ENCODE assay signal across 33 cellular contexts in the genomic region with DNA sequence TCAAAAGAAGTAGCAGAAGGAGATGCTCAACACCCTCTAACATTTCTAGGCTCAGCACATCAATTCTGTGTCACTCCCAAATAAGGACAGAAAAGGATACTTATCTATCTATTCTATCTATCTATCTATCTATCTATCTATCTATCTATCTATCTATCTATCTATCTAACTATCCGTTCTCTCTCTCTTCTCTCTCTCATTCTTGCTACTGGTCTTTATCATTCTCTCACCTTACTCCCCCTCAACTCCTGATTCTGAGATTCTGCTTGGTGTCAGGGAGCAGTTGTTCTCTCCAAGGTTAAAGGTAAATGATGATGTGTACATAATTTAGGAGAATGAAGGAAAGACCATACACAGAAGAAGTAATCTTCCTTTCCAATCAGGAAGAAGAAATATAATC. TPM values are rescaled to one million over a fixed set of nuclear protein-coding genes. Genes with fewer than 3 reads are reported as not detected.
"Had no signal": no experiment of that assay in that cellular context is flagged by ENCODE, and none has a peak within 500 bp of the region (broad histone marks: within the 10 kb centered on the region; RNA-seq: fewer than 3 reads in every experiment).

A gene with protein sequence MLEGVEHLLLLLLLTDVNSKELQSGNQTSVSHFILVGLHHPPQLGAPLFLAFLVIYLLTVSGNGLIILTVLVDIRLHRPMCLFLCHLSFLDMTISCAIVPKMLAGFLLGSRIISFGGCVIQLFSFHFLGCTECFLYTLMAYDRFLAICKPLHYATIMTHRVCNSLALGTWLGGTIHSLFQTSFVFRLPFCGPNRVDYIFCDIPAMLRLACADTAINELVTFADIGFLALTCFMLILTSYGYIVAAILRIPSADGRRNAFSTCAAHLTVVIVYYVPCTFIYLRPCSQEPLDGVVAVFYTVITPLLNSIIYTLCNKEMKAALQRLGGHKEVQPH (minus strand): TSS at position 43 of the 400 bp plus-strand sequence. CDS start 0 bp downstream, at position 43.

- H3K4me3 Mint-ChIP-seq: stimulated activated effector memory CD8-positive, alpha-beta T cell treated with anti-CD3 and anti-CD28 coated beads, Interleukin-12 subunit alpha, Interleukin-12 subunit beta, amount 100 ng/mL, for 72 hours; stimulated activated memory B cell treated with anti-CD40 and anti-IgM and Interleukin-4, amounts not matched to agents 10 μg/mL and 1 μg/mL and 100 μg/mL, for 72 hours; stimulated activated naive B cell treated with anti-CD40 and anti-IgM and Interleukin-4, amounts not matched to agents 10 μg/mL and 1 μg/mL and 100 μg/mL, for 72 hours; stimulated activated naive CD8-positive, alpha-beta T cell treated with anti-CD3 and anti-CD28 coated beads, Interleukin-15, amount 100 ng/mL, for 72 hours; stimulated activated naive CD8-positive, alpha-beta T cell treated with anti-CD3 and anti-CD28 coated beads, Interleukin-15, Interleukin-2, amounts not matched to agents 100 ng/mL and 50 ng/mL, for 24 hours; type B pancreatic cell had no signal

- FAIRE-seq: urothelium cell line had no signal

- DNase-seq: stimulated activated CD4-positive, alpha-beta T cell treated with anti-CD3 and anti-CD28 coated beads, Interleukin-2, amount 100 ng/mL, for 48 hours; stimulated activated CD4-positive, alpha-beta T cell treated with anti-CD3 and anti-CD28 coated beads, Interleukin-4, amount 100 ng/mL, for 1 hour; stimulated activated CD4-positive, alpha-beta T cell treated with anti-CD3 and anti-CD28 coated beads, Interleukin-4, amount 100 ng/mL, for 24 hours; stimulated activated CD4-positive, alpha-beta T cell treated with anti-CD3 and anti-CD28 coated beads, Interleukin-4, amount 100 ng/mL, for 4 hours; stimulated activated CD8-positive, alpha-beta memory T cell treated with anti-CD3 and anti-CD28 coated beads, Interleukin-4, amount 100 ng/mL, for 48 hours; stimulated activated naive B cell treated with anti-CD40 and anti-IgM and Interleukin-4, amounts not matched to agents 10 μg/mL and 1 μg/mL and 100 μg/mL, for 72 hours; stimulated activated naive CD4-positive, alpha-beta T cell; stimulated activated naive CD4-positive, alpha-beta T cell treated with Interleukin-2 at 50 U/mL for 16 hours; stimulated activated naive CD8-positive, alpha-beta T cell treated with anti-CD3 and anti-CD28 coated beads, Interleukin-15, amount 100 ng/mL, for 72 hours; stimulated activated naive CD8-positive, alpha-beta T cell treated with anti-CD3 and anti-CD28 coated beads, Interleukin-15, Interleukin-2, amounts not matched to agents 100 U/mL and 50 U/mL, for 24 hours; stomach; substantia nigra; testis; thyroid gland; tibial artery; transverse colon; upper lobe of left lung; upper lobe of right lung; uterus had no signal

- ATAC-seq: stimulated activated memory B cell treated with anti-CD40 and anti-IgM and Interleukin-4, amounts not matched to agents 10 μg/mL and 1 μg/mL and 100 μg/mL, for 72 hours; stimulated activated naive B cell treated with anti-CD40 and anti-IgM and Interleukin-4, amounts not matched to agents 10 μg/mL and 1 μg/mL and 100 μg/mL, for 72 hours; stimulated activated naive CD8-positive, alpha-beta T cell treated with anti-CD3 and anti-CD28 coated beads, Interleukin-15, amount 100 ng/mL, for 72 hours; stimulated activated naive CD8-positive, alpha-beta T cell treated with anti-CD3 and anti-CD28 coated beads, Interleukin-15, Interleukin-2, amounts not matched to agents 100 U/mL and 50 U/mL, for 24 hours; upper lobe of right lung had no signal

- H3K9me3 Mint-ChIP-seq: stimulated activated memory B cell treated with anti-CD40 and anti-IgM and Interleukin-4, amounts not matched to agents 10 μg/mL and 1 μg/mL and 100 μg/mL, for 72 hours; stimulated activated naive B cell treated with anti-CD40 and anti-IgM and Interleukin-4, amounts not matched to agents 10 μg/mL and 1 μg/mL and 100 μg/mL, for 72 hours; stimulated activated naive CD8-positive, alpha-beta T cell treated with anti-CD3 and anti-CD28 coated beads, Interleukin-15, amount 100 ng/mL, for 72 hours; stimulated activated naive CD8-positive, alpha-beta T cell treated with anti-CD3 and anti-CD28 coated beads, Interleukin-15, Interleukin-2, amounts not matched to agents 100 ng/mL and 50 ng/mL, for 24 hours; type B pancreatic cell had no signal

- H3K4me1 ChIP-seq: stomach, suprapubic skin, testis, thyroid gland, tibial artery, tibial nerve, transverse colon, upper lobe of left lung, upper lobe of right lung, uterus, vagina had no signal

- H3K9me3 ChIP-seq: stomach, suprapubic skin, testis, thoracic aorta, thyroid gland, tibial artery, tibial nerve, transverse colon, upper lobe of left lung, upper lobe of right lung, uterus, vagina had no signal

- H3K27ac Mint-ChIP-seq: stimulated activated effector memory CD8-positive, alpha-beta T cell treated with anti-CD3 and anti-CD28 coated beads, Interleukin-12 subunit alpha, Interleukin-12 subunit beta, amount 100 ng/mL, for 72 hours; stimulated activated memory B cell treated with anti-CD40 and anti-IgM and Interleukin-4, amounts not matched to agents 10 μg/mL and 1 μg/mL and 100 μg/mL, for 72 hours; stimulated activated naive B cell treated with anti-CD40 and anti-IgM and Interleukin-4, amounts not matched to agents 10 μg/mL and 1 μg/mL and 100 μg/mL, for 72 hours; stimulated activated naive CD8-positive, alpha-beta T cell treated with anti-CD3 and anti-CD28 coated beads, Interleukin-15, amount 100 ng/mL, for 72 hours; stimulated activated naive CD8-positive, alpha-beta T cell treated with anti-CD3 and anti-CD28 coated beads, Interleukin-15, Interleukin-2, amounts not matched to agents 100 ng/mL and 50 ng/mL, for 24 hours; type B pancreatic cell had no signal

- H3K27ac ChIP-seq: stomach, suprapubic skin, testis, thoracic aorta, thyroid gland, tibial artery, tibial nerve, transverse colon, upper lobe of left lung, upper lobe of right lung, uterus, vagina had no signal

- H3K4me1 Mint-ChIP-seq: stimulated activated effector memory CD8-positive, alpha-beta T cell treated with anti-CD3 and anti-CD28 coated beads, Interleukin-12 subunit alpha, Interleukin-12 subunit beta, amount 100 ng/mL, for 72 hours; stimulated activated memory B cell treated with anti-CD40 and anti-IgM and Interleukin-4, amounts not matched to agents 10 μg/mL and 1 μg/mL and 100 μg/mL, for 72 hours; stimulated activated naive B cell treated with anti-CD40 and anti-IgM and Interleukin-4, amounts not matched to agents 10 μg/mL and 1 μg/mL and 100 μg/mL, for 72 hours; stimulated activated naive CD8-positive, alpha-beta T cell treated with anti-CD3 and anti-CD28 coated beads, Interleukin-15, amount 100 ng/mL, for 72 hours had no signal

- H3K27me3 ChIP-seq: stomach, suprapubic skin, testis, thyroid gland, tibial artery, tibial nerve, transverse colon, upper lobe of left lung, upper lobe of right lung, uterus, vagina had no signal

- H3K36me3 ChIP-seq: stomach, suprapubic skin, thoracic aorta, thyroid gland, tibial artery, tibial nerve, transverse colon, upper lobe of left lung, upper lobe of right lung, uterus, vagina had no signal

- H3K27me3 Mint-ChIP-seq: stimulated activated memory B cell treated with anti-CD40 and anti-IgM and Interleukin-4, amounts not matched to agents 10 μg/mL and 1 μg/mL and 100 μg/mL, for 72 hours; stimulated activated naive B cell treated with anti-CD40 and anti-IgM and Interleukin-4, amounts not matched to agents 10 μg/mL and 1 μg/mL and 100 μg/mL, for 72 hours; stimulated activated naive CD8-positive, alpha-beta T cell treated with anti-CD3 and anti-CD28 coated beads, Interleukin-15, Interleukin-2, amounts not matched to agents 100 ng/mL and 50 ng/mL, for 24 hours; type B pancreatic cell had no signal

- H3K4me3 ChIP-seq: stomach, suprapubic skin, testis, thoracic aorta, thyroid gland, tibial artery, tibial nerve, transverse colon, upper lobe of left lung, upper lobe of right lung, uterus, vagina had no signal

- H3K36me3 Mint-ChIP-seq: stimulated activated effector memory CD8-positive, alpha-beta T cell treated with anti-CD3 and anti-CD28 coated beads, Interleukin-12 subunit alpha, Interleukin-12 subunit beta, amount 100 ng/mL, for 72 hours; stimulated activated memory B cell treated with anti-CD40 and anti-IgM and Interleukin-4, amounts not matched to agents 10 μg/mL and 1 μg/mL and 100 μg/mL, for 72 hours; stimulated activated naive B cell treated with anti-CD40 and anti-IgM and Interleukin-4, amounts not matched to agents 10 μg/mL and 1 μg/mL and 100 μg/mL, for 72 hours; type B pancreatic cell had no signal

RNA-seq across cellular contexts. Expression of the gene that starts here (rescaled TPM):
- total RNA-seq: stomach, subcutaneous adipose tissue, suprapubic skin, temporal lobe, testis, thoracic aorta, thyroid gland, tibial nerve, transverse colon, upper lobe of left lung, upper lobe of right lung, ureter, urinary bladder, uterus, vagina had no signal
- polyA plus RNA-seq: stomach, thymus, urinary bladder had no signal
